ENCODE assay signal across 8 cellular contexts in genomic region chr2:84919885-84920580, GRCh38. TPM values are rescaled to one million over a fixed set of nuclear protein-coding genes. Genes with fewer than 3 reads are reported as not detected.
DNase-seq lines count a peak whose midpoint lies in the region; ATAC-seq and TF ChIP-seq lines count a peak whose summit lies in the region.

No MANE protein-coding gene starts in this region.

- H3K4me3 ChIP-seq in DOHH2 (ENCODE audit: low read length), result peak overlapping the region; percentile 56
- peak overlapping the region; percentile 38 for H3K4me3 ChIP-seq in fibroblast of mammary gland (ENCODE audit: control insufficient read depth, low read depth, low read length)

- H3K9me2 ChIP-seq in DOHH2 (replicated peaks; ENCODE audit: control insufficient read depth, low read length), result no peaks in the 10 kb centered on the region; the same call in 1 of the 2 replicates

- peaks cover 3% of the 10 kb centered on the region; the same call in 1 of the 2 replicates for H3K9me3 ChIP-seq in DOHH2 (ENCODE audit: control insufficient read depth, insufficient read depth, low read length)

- no peaks in the 10 kb centered on the region for H3K9me3 Mint-ChIP-seq in activated CD4-positive, alpha-beta memory T cell treated with anti-CD3 and anti-CD28 coated beads for 36 hours
- H3K9me3 Mint-ChIP-seq in progenitor cell of endocrine pancreas (ENCODE audit: low read depth), result no peaks in the 10 kb centered on the region

- intact Hi-C loops in activated CD4-positive, alpha-beta memory T cell treated with anti-CD3 and anti-CD28 coated beads for 36 hours (cut with micrococcal nuclease), result loop anchor here (1.0 kb wide), 2 partner anchors 13 to 38 kb away; no protein-coding TSS in a partner anchor

- H3K79me2 ChIP-seq in DOHH2 (ENCODE audit: control insufficient read depth, low read length), result no peaks in the 10 kb centered on the region

- peak; percentile 41 for ATAC-seq in HG03571 (IDR thresholded peaks at IDR 0.05; ENCODE audit: unreplicated experiment)

- H3K36me3 ChIP-seq in DOHH2 (ENCODE audit: control insufficient read depth, low read length), result no peaks in the 10 kb centered on the region

- no peak for TF ChIP-seq CTCF in DOHH2 (IDR thresholded peaks at IDR 0.05; ENCODE audit: low read depth, low read length, poor library complexity, severe bottlenecking)
- no peak for TF ChIP-seq CTCF in GM20000 (IDR thresholded peaks at IDR 0.05; ENCODE audit: extremely low read depth, missing control alignments)
- no peak for TF ChIP-seq CTCF in fibroblast of mammary gland (conservative IDR thresholded peaks at IDR 0.05; ENCODE audit: control insufficient read depth, insufficient read depth, low read depth, low read length)
- TF ChIP-seq CTCF in progenitor cell of endocrine pancreas (IDR thresholded peaks at IDR 0.05; ENCODE audit: unreplicated experiment), result no peak

- H3K4me1 Mint-ChIP-seq in activated CD4-positive, alpha-beta memory T cell treated with anti-CD3 and anti-CD28 coated beads for 36 hours (ENCODE audit: low read depth), result peaks cover 39% of the 10 kb centered on the region
- H3K4me1 Mint-ChIP-seq in progenitor cell of endocrine pancreas (ENCODE audit: low read depth), result no peaks in the 10 kb centered on the region

- H3F3A ChIP-seq in DOHH2 (ENCODE audit: control insufficient read depth, insufficient read depth), result peaks cover 14% of the 10 kb centered on the region

- CTCF ChIA-PET in activated CD4-positive, alpha-beta memory T cell treated with anti-CD3 and anti-CD28 coated beads for 36 hours (lab: Charles Lee), result interaction anchor here (1.0 to 2.3 kb wide), 7 partner anchors 14 to 42 kb away, joined by 3 to 10 read pairs (median 4); no protein-coding TSS in a partner anchor

- no peaks in the 10 kb centered on the region for H4K20me1 ChIP-seq in DOHH2 (ENCODE audit: control insufficient read depth, insufficient read depth, low read depth, low read length)

- no peaks in the 10 kb centered on the region for H3K36me3 Mint-ChIP-seq in activated CD4-positive, alpha-beta memory T cell treated with anti-CD3 and anti-CD28 coated beads for 36 hours
- no peaks in the 10 kb centered on the region for H3K36me3 Mint-ChIP-seq in progenitor cell of endocrine pancreas (ENCODE audit: insufficient read depth)

- H3K4me1 ChIP-seq in DOHH2 (ENCODE audit: control insufficient read depth, low read length), result peaks cover 61% of the 10 kb centered on the region

- H3K27me3 ChIP-seq in DOHH2 (ENCODE audit: control insufficient read depth, low read length), result no peaks in the 10 kb centered on the region

- H3K27ac ChIP-seq in DOHH2 (ENCODE audit: low read depth, low read length), result peak overlapping the region; percentile 92

- H3K4me2 ChIP-seq in DOHH2 (ENCODE audit: low read length), result peak overlapping the region; percentile 69

- H3K4me3 Mint-ChIP-seq in activated CD4-positive, alpha-beta memory T cell treated with anti-CD3 and anti-CD28 coated beads for 36 hours, result peak overlapping the region; percentile 37
- H3K4me3 Mint-ChIP-seq in progenitor cell of endocrine pancreas (ENCODE audit: low read depth), result no peak overlapping the region

- DNase-seq in GM20000 (ENCODE audit: low spot score), result peak; percentile 51
- peak; percentile 74 for DNase-seq in activated CD4-positive, alpha-beta memory T cell treated with anti-CD3 and anti-CD28 coated beads for 36 hours
- peak; percentile 98 for DNase-seq in fibroblast of mammary gland (ENCODE audit: low read depth)
- DNase-seq in progenitor cell of endocrine pancreas (ENCODE audit: low spot score, unreplicated experiment), result no peak
- DNase-seq in cortex of kidney (lab: John Stamatoyannopoulos, UW), result no peak
- no peak for DNase-seq in SKM-1 (lab: John Stamatoyannopoulos, UW; ENCODE audit: unreplicated experiment)

- peak overlapping the region; percentile 82 for H3K27ac Mint-ChIP-seq in activated CD4-positive, alpha-beta memory T cell treated with anti-CD3 and anti-CD28 coated beads for 36 hours
- H3K27ac Mint-ChIP-seq in progenitor cell of endocrine pancreas, result peak overlapping the region; percentile 41

- POLR2A ChIA-PET in activated CD4-positive, alpha-beta memory T cell treated with anti-CD3 and anti-CD28 coated beads for 36 hours (lab: Charles Lee), result interaction anchor here (0.6 to 1.9 kb wide), 6 partner anchors 12 to 38 kb away, joined by 3 to 27 read pairs (median 4); partner anchors contain the start of genes TMSB10 and TRABD2A

- no peaks in the 10 kb centered on the region for H3K27me3 Mint-ChIP-seq in activated CD4-positive, alpha-beta memory T cell treated with anti-CD3 and anti-CD28 coated beads for 36 hours
- H3K27me3 Mint-ChIP-seq in progenitor cell of endocrine pancreas, result no peaks in the 10 kb centered on the region

RNA-seq across cellular contexts. Expression of gene TMSB10, which starts 14.6 kb away (rescaled TPM):
- 1,000 to 10,000 TPM; 2,535 to 2,567 TPM for total RNA-seq in activated CD4-positive, alpha-beta memory T cell treated with anti-CD3 and anti-CD28 coated beads for 36 hours
- total RNA-seq in progenitor cell of endocrine pancreas, result 2,013 and 2,136 TPM in 2 replicates

RNA-seq across cellular contexts. Expression of gene TRABD2A, which starts 39.1 kb away (rescaled TPM):
- total RNA-seq in activated CD4-positive, alpha-beta memory T cell treated with anti-CD3 and anti-CD28 coated beads for 36 hours, result 10 to 100 TPM; 29.6 to 30.1 TPM
- 1.4 and 2.0 TPM in 2 replicates for total RNA-seq in progenitor cell of endocrine pancreas

RNA-seq across cellular contexts. Expression of gene KCMF1, which starts 50.9 kb away (rescaled TPM):
- 10 to 100 TPM; 90.5 to 94.1 TPM for total RNA-seq in activated CD4-positive, alpha-beta memory T cell treated with anti-CD3 and anti-CD28 coated beads for 36 hours
- total RNA-seq in progenitor cell of endocrine pancreas, result 61.3 and 62.1 TPM in 2 replicates

Comparison
In these comparisons a context has a peak if more than half of its experiments do, and no peak if none do; other contexts are left out.
1. DNase-seq: peak in GM20000 (single experiment), activated CD4-positive, alpha-beta memory T cell treated with anti-CD3 and anti-CD28 coated beads for 36 hours (single experiment) and fibroblast of mammary gland (single experiment); none in progenitor cell of endocrine pancreas (single experiment), cortex of kidney (single experiment) and SKM-1 (single experiment).
2. RNA of gene TRABD2A, which starts 39.1 kb away (total RNA-seq): 29.6 to 30.1 TPM in activated CD4-positive, alpha-beta memory T cell treated with anti-CD3 and anti-CD28 coated beads for 36 hours; 1.4 to 2.0 TPM in progenitor cell of endocrine pancreas; every median in the first group is over 10 times any median in the second.